2 cellular contexts compared by ENCODE assay signal in genomic region chr19:45423033-45423588, GRCh38.
TF ChIP-seq lines count a peak whose summit lies in the region.

No MANE protein-coding gene starts in this region.

TF ChIP-seq in SK-N-SH, 30 proteins besides CTCF, POLR2A, EP300 and RAD21 (continued from another document):
- TF ChIP-seq USF1 (IDR thresholded peaks at IDR 0.05; ENCODE audit: borderline replicate concordance, low read depth): no peak
- no peak for TF ChIP-seq ELF1 (IDR thresholded peaks at IDR 0.05)
- TF ChIP-seq NFIC (IDR thresholded peaks at IDR 0.05; ENCODE audit: borderline replicate concordance): no peak
- no peak for TF ChIP-seq REST (IDR thresholded peaks at IDR 0.05; ENCODE audit: low read depth, low read length)
- TF ChIP-seq NRF1 (IDR thresholded peaks at IDR 0.05; ENCODE audit: low read depth, low read length): no peak
- no peak for TF ChIP-seq TEAD4 (IDR thresholded peaks at IDR 0.05; ENCODE audit: borderline replicate concordance, insufficient read depth)
- no peak for TF ChIP-seq SIN3A (IDR thresholded peaks at IDR 0.05; ENCODE audit: borderline replicate concordance, low read depth, low read length)
- TF ChIP-seq MXI1 (IDR thresholded peaks at IDR 0.05; ENCODE audit: low read depth, low read length): no peak
- no peak for TF ChIP-seq RCOR1 (IDR thresholded peaks at IDR 0.05; ENCODE audit: low read length)
- no peak for TF ChIP-seq FOXM1 (IDR thresholded peaks at IDR 0.05; ENCODE audit: low read depth)
- no peak for TF ChIP-seq FOSL2 (IDR thresholded peaks at IDR 0.05; ENCODE audit: borderline replicate concordance, low read depth)
TF ChIP-seq in SK-N-SH: peak in this region for 0.

TF ChIP-seq in SK-N-SH treated with all-trans-retinoic acid at 6 μM for 48 hours, 23 proteins besides CTCF, POLR2A, EP300 and RAD21 (continued from another document):
- TF ChIP-seq PATZ1 (CRISPR knock-in tag; IDR thresholded peaks at IDR 0.05; ENCODE audit: borderline replicate concordance): no peak
- no peak for TF ChIP-seq ISL1 (CRISPR knock-in tag; IDR thresholded peaks at IDR 0.05)
- no peak for TF ChIP-seq GLIS3 (CRISPR knock-in tag; IDR thresholded peaks at IDR 0.05)
- TF ChIP-seq ZNF565 (CRISPR knock-in tag; conservative IDR thresholded peaks at IDR 0.05; ENCODE audit: low read depth): no peak
- no peak for TF ChIP-seq SNAI2 (CRISPR knock-in tag; IDR thresholded peaks at IDR 0.05)
- no peak for TF ChIP-seq ZFP30 (CRISPR knock-in tag; IDR thresholded peaks at IDR 0.05)
- TF ChIP-seq CSRNP3 (CRISPR knock-in tag; IDR thresholded peaks at IDR 0.05): no peak
- TF ChIP-seq ESRRG (CRISPR knock-in tag; IDR thresholded peaks at IDR 0.05): no peak
- TF ChIP-seq PPARA (CRISPR knock-in tag; IDR thresholded peaks at IDR 0.05; ENCODE audit: borderline replicate concordance): no peak
- TF ChIP-seq TSHZ2 (CRISPR knock-in tag; IDR thresholded peaks at IDR 0.05): no peak
- TF ChIP-seq ZFP3 (CRISPR knock-in tag; IDR thresholded peaks at IDR 0.05): no peak
- TF ChIP-seq POU6F1 (CRISPR knock-in tag; IDR thresholded peaks at IDR 0.05; ENCODE audit: borderline replicate concordance, low read depth): no peak
- no peak for TF ChIP-seq CREB5 (CRISPR knock-in tag; IDR thresholded peaks at IDR 0.05; ENCODE audit: low read depth)
- no peak for TF ChIP-seq ARNTL (CRISPR knock-in tag; IDR thresholded peaks at IDR 0.05; ENCODE audit: borderline replicate concordance, low read depth)
- no peak for TF ChIP-seq BACH2 (CRISPR knock-in tag; IDR thresholded peaks at IDR 0.05; ENCODE audit: borderline replicate concordance)
- TF ChIP-seq RARB (CRISPR knock-in tag; IDR thresholded peaks at IDR 0.05): no peak
- no peak for TF ChIP-seq ZNF70 (CRISPR knock-in tag; IDR thresholded peaks at IDR 0.05)
